In genomic region chr1:6157528-6158174, GRCh38 we compare ENCODE assay signal across 9 cellular contexts. TPM values are rescaled to one million over a fixed set of nuclear protein-coding genes. Genes with fewer than 3 reads are reported as not detected.
DNase-seq lines count a peak whose midpoint lies in the region; ATAC-seq and TF ChIP-seq lines count a peak whose summit lies in the region.
"Had no signal": no experiment of that assay in that cellular context is flagged by ENCODE, and none has a peak within 500 bp of the region (broad histone marks: within the 10 kb centered on the region; RNA-seq: fewer than 3 reads in every experiment).

No MANE protein-coding gene starts in this region.

- H3K27ac ChIP-seq in sigmoid colon, result no peak overlapping the region

- H3K4me1 ChIP-seq in sigmoid colon, result no peaks in the 10 kb centered on the region

- no peaks in the 10 kb centered on the region for H3K36me3 ChIP-seq in sigmoid colon

- WGBS in sigmoid colon, 2 donors, result 20 to 58% methylated on average over 15 of the region's 15 CpGs

- ATAC-seq in SK-N-SH treated with all-trans-retinoic acid at 6 μM for 48 hours (peak; percentile 55), left colon (peak; percentile 91), GM19397 (IDR thresholded peaks at IDR 0.05; ENCODE audit: unreplicated experiment) (no peak)

- intact Hi-C loops in left colon (cut with DNase I, micrococcal nuclease) (no loop called here), sigmoid colon (cut with DNase I) (no loop called here)

- TF ChIP-seq EP300 in sigmoid colon (IDR thresholded peaks at IDR 0.05), result no peak

- H3K4me3 ChIP-seq in sigmoid colon, result no peak overlapping the region

- DNase-seq in Ammon's horn (ENCODE audit: low spot score), result peak; percentile 72
- peak; percentile 91 for DNase-seq in HT1080 (ENCODE audit: low read depth)
- DNase-seq in left colon, result peak; percentile 20 to 44
- DNase-seq in foreskin melanocyte, result no peak
- DNase-seq in NCI-H2107 treated with DMSO at 0.1 percent for 48 hours (lab: John Stamatoyannopoulos, UW; ENCODE audit: unreplicated experiment), result no peak
- DNase-seq in sigmoid colon, result no peak
- DNase-seq: activated naive CD8-positive, alpha-beta T cell treated with anti-CD3 and anti-CD28 coated beads, Interleukin-2, amount 10 ng/mL, durations not matched to agents 7 days and 5 days had no signal

- TF ChIP-seq CTCF in sigmoid colon (IDR thresholded peaks at IDR 0.05), result no peak

- H3K27me3 ChIP-seq in sigmoid colon, result peaks cover 0 to 30% (median 3%) of the 10 kb centered on the region in 3 donors

- TF ChIP-seq POLR2A in sigmoid colon (IDR thresholded peaks at IDR 0.05), result no peak

- no peaks in the 10 kb centered on the region for H3K9me3 ChIP-seq in sigmoid colon

TF ChIP-seq in SK-N-SH treated with all-trans-retinoic acid at 6 μM for 48 hours, 23 proteins besides CTCF, POLR2A, EP300 and RAD21:
- TF ChIP-seq CSDC2 (CRISPR knock-in tag; IDR thresholded peaks at IDR 0.05), result no peak
- no peak for TF ChIP-seq TSHZ2 (CRISPR knock-in tag; IDR thresholded peaks at IDR 0.05)
- no peak for TF ChIP-seq PATZ1 (CRISPR knock-in tag; IDR thresholded peaks at IDR 0.05; ENCODE audit: borderline replicate concordance)
- TF ChIP-seq ZNF70 (CRISPR knock-in tag; IDR thresholded peaks at IDR 0.05), result no peak
- no peak for TF ChIP-seq ZNF8 (CRISPR knock-in tag; IDR thresholded peaks at IDR 0.05)
- no peak for TF ChIP-seq CSRNP3 (CRISPR knock-in tag; IDR thresholded peaks at IDR 0.05)
- TF ChIP-seq RARB (CRISPR knock-in tag; IDR thresholded peaks at IDR 0.05), result no peak
- no peak for TF ChIP-seq BACH2 (CRISPR knock-in tag; IDR thresholded peaks at IDR 0.05; ENCODE audit: borderline replicate concordance)
- no peak for TF ChIP-seq ESRRG (CRISPR knock-in tag; IDR thresholded peaks at IDR 0.05)
- TF ChIP-seq OSR1 (CRISPR knock-in tag; IDR thresholded peaks at IDR 0.05), result no peak
- no peak for TF ChIP-seq GLIS3 (CRISPR knock-in tag; IDR thresholded peaks at IDR 0.05)
- no peak for TF ChIP-seq PPARA (CRISPR knock-in tag; IDR thresholded peaks at IDR 0.05; ENCODE audit: borderline replicate concordance)
- TF ChIP-seq TCF4 (CRISPR knock-in tag; IDR thresholded peaks at IDR 0.05; ENCODE audit: borderline replicate concordance), result no peak
- TF ChIP-seq ZFP30 (CRISPR knock-in tag; IDR thresholded peaks at IDR 0.05), result no peak
- TF ChIP-seq TOX (CRISPR knock-in tag; IDR thresholded peaks at IDR 0.05; ENCODE audit: borderline replicate concordance), result no peak
- no peak for TF ChIP-seq ARNTL (CRISPR knock-in tag; IDR thresholded peaks at IDR 0.05; ENCODE audit: borderline replicate concordance, low read depth)
- TF ChIP-seq ISL1 (CRISPR knock-in tag; IDR thresholded peaks at IDR 0.05), result no peak
- TF ChIP-seq ZC3H10 (CRISPR knock-in tag; IDR thresholded peaks at IDR 0.05), result no peak
- TF ChIP-seq SNAI2 (CRISPR knock-in tag; IDR thresholded peaks at IDR 0.05), result no peak
- no peak for TF ChIP-seq ZFP3 (CRISPR knock-in tag; IDR thresholded peaks at IDR 0.05)

RNA-seq across cellular contexts. Expression of gene CHD5, which starts 22.5 kb away (rescaled TPM):
- total RNA-seq in HT1080 (2014; rRNA removed; shearing (Covaris generic)), result not detected in 2 replicates
- 0.03 and 0.07 TPM in 2 replicates for polyA plus RNA-seq in HT1080 (2015; cell fraction: cytosol; rRNA removed)
- polyA plus RNA-seq in HT1080 (2015; cell fraction: nucleus; rRNA removed), result 0.13 and 0.27 TPM in 2 replicates
- under 1 TPM; 0.18 to 0.20 TPM for total RNA-seq in left colon
- 1 to 10 TPM in 3 of 4 donors, under 1 TPM in 1; 0.49 to 2.8 (median 1.5) TPM for total RNA-seq in sigmoid colon
- under 1 TPM in 1 of 3 donors, not detected in 2; 0.80 TPM for polyA plus RNA-seq in sigmoid colon

RNA-seq across cellular contexts. Expression of gene RPL22, which starts 41.7 kb away (rescaled TPM):
- 181 and 193 TPM in 2 replicates for total RNA-seq in HT1080 (2014; rRNA removed; shearing (Covaris generic))
- 274 and 313 TPM in 2 replicates for polyA plus RNA-seq in HT1080 (2015; cell fraction: cytosol; rRNA removed)
- polyA plus RNA-seq in HT1080 (2015; cell fraction: nucleus; rRNA removed), result 98.5 and 99.4 TPM in 2 replicates
- total RNA-seq in left colon (100 to 1,000 TPM; 297 to 352 TPM), sigmoid colon (100 to 1,000 TPM; 166 to 267 (median 219) TPM)
- polyA plus RNA-seq in sigmoid colon, result 100 to 1,000 TPM; 299 to 443 (median 410) TPM

RNA-seq across cellular contexts. Expression of gene RNF207, which starts 48.3 kb away (rescaled TPM):
- 0.32 and 0.84 TPM in 2 replicates for total RNA-seq in HT1080 (2014; rRNA removed; shearing (Covaris generic))
- polyA plus RNA-seq in HT1080 (2015; cell fraction: cytosol; rRNA removed), result 0.34 and 0.88 TPM in 2 replicates
- polyA plus RNA-seq in HT1080 (2015; cell fraction: nucleus; rRNA removed), result 11.3 and 30.5 TPM in 2 replicates
- 10 to 100 TPM; 40.8 to 65.3 TPM for total RNA-seq in left colon
- total RNA-seq in sigmoid colon, result 10 to 100 TPM in 3 of 4 donors, 1 to 10 TPM in 1; 7.8 to 19.1 (median 16.1) TPM
- 10 to 100 TPM in 1 of 3 donors, 1 to 10 TPM in 2; 5.3 to 24.3 (median 7.2) TPM for polyA plus RNA-seq in sigmoid colon

Comparison
In these comparisons a context has a peak if more than half of its experiments do, and no peak if none do; other contexts are left out.
1. DNase-seq: peak in Ammon's horn (single experiment), HT1080 (single experiment) and left colon (2 of 2); none in foreskin melanocyte (single experiment), NCI-H2107 treated with DMSO at 0.1 percent for 48 hours (single experiment) and sigmoid colon (single experiment).